Comparison of ENCODE assay signal across 8 cellular contexts in the genomic region with DNA sequence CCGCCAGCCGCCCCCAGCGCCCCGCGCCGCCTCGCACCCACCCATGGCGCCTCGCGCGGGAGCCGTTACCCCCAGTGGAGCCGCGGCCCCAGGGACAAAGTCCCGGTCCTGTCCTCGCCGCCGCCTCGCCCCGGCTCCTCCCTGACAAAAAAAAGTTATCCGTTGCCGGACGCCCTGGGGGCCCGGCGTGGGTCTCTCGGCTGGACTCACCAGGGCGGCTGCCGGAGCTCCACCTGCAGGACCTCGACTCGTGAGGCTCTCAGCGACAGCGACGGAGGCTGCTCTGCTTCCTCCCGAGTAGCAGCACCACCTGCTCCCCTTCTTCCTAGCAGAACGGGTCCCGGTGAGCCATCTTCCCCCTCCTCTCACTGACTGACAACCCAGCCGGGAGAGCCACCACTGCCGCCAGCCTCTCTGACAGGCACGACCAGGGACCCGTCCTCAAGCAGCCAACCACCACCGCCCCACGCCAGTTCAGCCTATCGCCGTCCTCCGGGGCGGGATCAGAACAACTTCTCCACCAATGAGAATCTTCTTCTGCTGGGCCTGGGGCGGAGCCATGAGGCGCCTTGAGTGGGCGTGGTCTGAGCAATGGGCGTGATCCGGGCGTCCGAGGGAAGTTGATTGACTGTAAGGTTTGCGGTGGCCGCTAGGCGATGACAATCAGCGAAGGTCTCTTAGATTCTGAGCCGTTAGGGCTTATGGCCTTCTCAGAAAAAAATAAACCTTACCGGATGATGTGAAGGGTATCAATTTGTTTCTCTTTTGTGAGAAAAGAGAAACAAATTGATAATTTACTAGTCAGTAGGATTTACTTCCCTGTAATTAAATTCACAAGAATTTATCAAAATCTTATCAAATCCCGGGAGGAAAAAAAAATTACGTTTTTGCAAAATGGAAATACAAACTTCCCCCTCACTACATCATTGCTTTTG. TPM values are rescaled to one million over a fixed set of nuclear protein-coding genes. Genes with fewer than 3 reads are reported as not detected.
A peak's percentile ranks its signal among the peaks of the same experiment; 100 is the strongest.
DNase-seq lines count a peak whose midpoint lies in the region; ATAC-seq lines count a peak whose summit lies in the region.

A gene (minus strand): TSS at position 416 of the 935 bp plus-strand sequence. CDS start 23,019 bp downstream, outside the sequence.

- peak within 1 kb of the TSS; percentile 95 to 99 (median 96) for H3K4me3 Mint-ChIP-seq in IgD-negative memory B cell

- H3K9me3 Mint-ChIP-seq in IgD-negative memory B cell = peaks cover 0 to 2% (median 0%) of the 10 kb centered on the region in 3 donors

- peak within 1 kb of the TSS; percentile 82 to 88 (median 83) for H3K27ac Mint-ChIP-seq in IgD-negative memory B cell

- DNase-seq in DMS153 treated with DMSO at 0.1 percent for 48 hours (lab: John Stamatoyannopoulos, UW; ENCODE audit: unreplicated experiment) = peak; percentile 100
- DNase-seq in OCI-M1 (lab: John Stamatoyannopoulos, UW) = peak; percentile 98
- DNase-seq in activated T-cell treated with anti-CD3 and anti-CD28 coated beads for 4 hours = peak; percentile 97
- peak; percentile 93 for DNase-seq in epithelial cell of prostate (ENCODE audit: low read depth, low spot score)
- peak; percentile 99 for DNase-seq in mucosa of gallbladder (ENCODE audit: low spot score)
- peak; percentile 96 to 97 for DNase-seq in stimulated activated CD8-positive, alpha-beta memory T cell treated with anti-CD3 and anti-CD28 coated beads, Interleukin-4, amount 100 ng/mL, for 4 hours (ENCODE audit: low read depth in 2 of 2, low spot score in 1 of 2)

- peak; percentile 93 for ATAC-seq in GM21529 (IDR thresholded peaks at IDR 0.05; ENCODE audit: unreplicated experiment)

- peaks cover 27 to 37% (median 35%) of the 10 kb centered on the region in 3 donors for H3K4me1 Mint-ChIP-seq in IgD-negative memory B cell

- peaks cover 4% of the 10 kb centered on the region for H3K36me3 Mint-ChIP-seq in IgD-negative memory B cell

- H3K27me3 Mint-ChIP-seq in IgD-negative memory B cell = no peaks in the 10 kb centered on the region

- peak within 1 kb of the TSS; percentile 54 for H3K27ac ChIP-seq in epithelial cell of prostate

RNA-seq across cellular contexts. Expression of the gene that starts here (rescaled TPM):
- 22.9 TPM for polyA plus RNA-seq in IgD-negative memory B cell
- 20.5 TPM for total RNA-seq in mucosa of gallbladder

Comparison
In these comparisons a context has a peak if more than half of its experiments do, and no peak if none do; other contexts are left out.
1. Peak in every context shown above with its lines: DNase-seq, ATAC-seq and H3K27ac ChIP-seq.